Comparison of ENCODE assay signal across 19 cellular contexts in genomic region chr19:41910240-41910991, GRCh38. TPM values are rescaled to one million over a fixed set of nuclear protein-coding genes. Genes with fewer than 3 reads are reported as not detected.
DNase-seq lines count a peak whose midpoint lies in the region; ATAC-seq, FAIRE-seq and TF ChIP-seq lines count a peak whose summit lies in the region.
"Had no signal": no experiment of that assay in that cellular context is flagged by ENCODE, and none has a peak within 500 bp of the region (broad histone marks: within the 10 kb centered on the region; RNA-seq: fewer than 3 reads in every experiment).

No MANE protein-coding gene starts in this region.

- TF ChIP-seq EP300 in A549 (IDR thresholded peaks at IDR 0.05) (no peak), sigmoid colon (IDR thresholded peaks at IDR 0.05) (no peak)

- H3K36me3 Mint-ChIP-seq in CD4-positive, alpha-beta memory T cell: peaks cover 15 to 19% of the 10 kb centered on the region in 2 donors
- peaks cover 14% of the 10 kb centered on the region for H3K36me3 Mint-ChIP-seq in T-cell
- peaks cover 7% of the 10 kb centered on the region for H3K36me3 Mint-ChIP-seq in Caco-2 (ENCODE audit: insufficient read depth, unreplicated experiment)
- H3K36me3 Mint-ChIP-seq: neural progenitor cell had no signal

- peaks cover 7 to 14% of the 10 kb centered on the region in 2 donors for H3K27me3 Mint-ChIP-seq in CD4-positive, alpha-beta memory T cell
- peaks cover 4 to 15% of the 10 kb centered on the region in 2 donors for H3K27me3 Mint-ChIP-seq in T-cell
- peaks cover 5% of the 10 kb centered on the region for H3K27me3 Mint-ChIP-seq in Caco-2 (ENCODE audit: insufficient read depth, unreplicated experiment)

- no peaks in the 10 kb centered on the region for H4K20me1 ChIP-seq in endothelial cell of umbilical vein (replicated peaks; ENCODE audit: control insufficient read depth, extremely low read depth, insufficient read depth, low read length)

- peak; percentile 63 for FAIRE-seq in A549 (lab: Jason Lieb, UNC)
- no peak for FAIRE-seq in endothelial cell of umbilical vein (lab: Jason Lieb, UNC)
- FAIRE-seq: colon had no signal

- no peaks in the 10 kb centered on the region for H3K79me2 ChIP-seq in endothelial cell of umbilical vein (ENCODE audit: control insufficient read depth, insufficient read depth, low read length)

- POLR2A ChIA-PET in A549 (lab: Yijun Ruan, JAX) (no interaction called here), T-cell (lab: Charles Lee) (no interaction called here), endothelial cell of umbilical vein (lab: Charles Lee) (interaction anchor here (0.6 kb wide), 1 partner anchor 11 kb away, joined by 7 read pairs; no protein-coding TSS in a partner anchor), Caco-2 (lab: Charles Lee) (no interaction called here)
- POLR2A ChIA-PET in CD4-positive, alpha-beta memory T cell (lab: Charles Lee; ENCODE audit: partially characterized antibody): interaction anchor here (1.0 to 19.1 kb wide), 10 partner anchors 9 to 51 kb away, joined by 3 to 349 read pairs (median 22); partner anchors contain the start of genes ARHGEF1, CD79A, ERFL and RPS19

- CTCF ChIA-PET in A549 (lab: Yijun Ruan, JAX) (interaction anchor here (0.7 to 4.8 kb wide), 11 partner anchors 9 to 125 kb away, joined by 3 to 28 read pairs (median 3); partner anchors contain the start of gene RABAC1), T-cell (lab: Charles Lee) (no interaction called here), endothelial cell of umbilical vein (lab: Charles Lee) (interaction anchor here (0.6 kb wide), 1 partner anchor 28 kb away, joined by 5 read pairs; no protein-coding TSS in a partner anchor), Caco-2 (lab: Charles Lee) (no interaction called here)
- CTCF ChIA-PET in CD4-positive, alpha-beta memory T cell (lab: Charles Lee; ENCODE audit: partially characterized antibody): interaction anchor here (1.5 kb wide), 1 partner anchor 37 kb away, joined by 4 read pairs; no protein-coding TSS in a partner anchor

- BruUV-seq in endothelial cell of umbilical vein (replicated peaks; lab: Mats Ljungman, UMichigan) (no TSS peak), Caco-2 (replicated peaks; lab: Mats Ljungman, UMichigan) (no TSS peak)

- H3K4me3 Mint-ChIP-seq in CD4-positive, alpha-beta memory T cell: peak overlapping the region in 2 of 8 donors; percentile 9 to 50
- no peak overlapping the region for H3K4me3 Mint-ChIP-seq in T-cell
- no peak overlapping the region for H3K4me3 Mint-ChIP-seq in Caco-2 (ENCODE audit: unreplicated experiment)
- H3K4me3 Mint-ChIP-seq: activated B cell treated with CpG ODN at 0.5 μM for 24 hours, neural progenitor cell had no signal

- H3K27me3 ChIP-seq in CD4-positive, alpha-beta memory T cell (ENCODE audit: insufficient read depth, low read length): peaks cover 14% of the 10 kb centered on the region
- H3K27me3 ChIP-seq in endothelial cell of umbilical vein (ENCODE audit: control insufficient read depth in 2 of 2, insufficient read depth in 2 of 2, low read length in 2 of 2) (peaks cover 33 to 41% of the 10 kb centered on the region in 2 experiments), Caco-2 (replicated peaks; ENCODE audit: control insufficient read depth, insufficient read depth, low read length) (no peaks in the 10 kb centered on the region; the same call in 1 of the 2 replicates), H7 (ENCODE audit: control insufficient read depth, insufficient read depth, low read length) (peaks cover 62% of the 10 kb centered on the region), sigmoid colon (peaks cover 26 to 44% (median 34%) of the 10 kb centered on the region in 3 donors)

- dilution Hi-C loops in endothelial cell of umbilical vein (cut with MboI; ENCODE audit: extremely low pct_ligation_motif_present, low sequenced_read_pairs): no loop called here

- H2AFZ ChIP-seq in endothelial cell of umbilical vein (ENCODE audit: low read depth, low read length): no peak overlapping the region
- H2AFZ ChIP-seq: neural progenitor cell had no signal

- peaks cover 0 to 2% (median 0%) of the 10 kb centered on the region in 8 donors for H3K9me3 Mint-ChIP-seq in CD4-positive, alpha-beta memory T cell
- no peaks in the 10 kb centered on the region for H3K9me3 Mint-ChIP-seq in T-cell
- no peaks in the 10 kb centered on the region for H3K9me3 Mint-ChIP-seq in Caco-2 (ENCODE audit: unreplicated experiment)
- H3K9me3 Mint-ChIP-seq: activated B cell treated with CpG ODN at 0.5 μM for 24 hours, neural progenitor cell had no signal

- H3K4me1 ChIP-seq in A549: peaks cover 35% of the 10 kb centered on the region
- peaks cover 38% of the 10 kb centered on the region for H3K4me1 ChIP-seq in CD4-positive, alpha-beta memory T cell (ENCODE audit: insufficient read depth, low read length)
- H3K4me1 ChIP-seq in endothelial cell of umbilical vein (ENCODE audit: control insufficient read depth, extremely low read depth, insufficient read depth, low read length): no peaks in the 10 kb centered on the region
- H3K4me1 ChIP-seq in Caco-2: peaks cover 5% of the 10 kb centered on the region
- H3K4me1 ChIP-seq in sigmoid colon: peaks cover 0 to 13% (median 6%) of the 10 kb centered on the region in 4 donors

- TF ChIP-seq CTCF in A549 (IDR thresholded peaks at IDR 0.05) (no peak), endothelial cell of umbilical vein (IDR thresholded peaks at IDR 0.05; ENCODE audit: extremely low read depth in 1 of 2, insufficient read depth in 1 of 2, low read depth in 1 of 2, low read length in 2 of 2) (no peak), Caco-2 (IDR thresholded peaks at IDR 0.05; ENCODE audit: insufficient read depth in 1 of 2, low read depth in 1 of 2, low read length in 1 of 2, severe bottlenecking in 1 of 2, unreplicated experiment in 1 of 2) (no peak), sigmoid colon (IDR thresholded peaks at IDR 0.05) (no peak)

- peaks cover 16% of the 10 kb centered on the region for H3K36me3 ChIP-seq in CD4-positive, alpha-beta memory T cell (ENCODE audit: insufficient read depth, low read length)
- H3K36me3 ChIP-seq in endothelial cell of umbilical vein (ENCODE audit: control insufficient read depth in 2 of 2, extremely low read depth in 1 of 2, insufficient read depth in 2 of 2, low read length in 2 of 2) (peaks cover 0 to 13% of the 10 kb centered on the region in 2 experiments), Caco-2 (ENCODE audit: control insufficient read depth, insufficient read depth, low read length) (peaks cover 3% of the 10 kb centered on the region; the same call in 1 of the 2 replicates), H7 (replicated peaks; ENCODE audit: control insufficient read depth, insufficient read depth, low read length) (peaks cover under 1% of the 10 kb centered on the region; the same call in 1 of the 2 replicates), sigmoid colon (peaks cover 0 to 21% (median 6%) of the 10 kb centered on the region in 4 donors)
- H3K36me3 ChIP-seq: neural progenitor cell had no signal

- H3K4me3 ChIP-seq in A549 (no peak overlapping the region), endothelial cell of umbilical vein (replicated peaks in 1 of 3; ENCODE audit: insufficient read depth in 1 of 3, low read depth in 1 of 3, low read length in 3 of 3) (no peak overlapping the region), Caco-2 (ENCODE audit: low read depth, low read length) (no peak overlapping the region), H7 (ENCODE audit: insufficient read depth, low read depth, low read length) (no peak overlapping the region), sigmoid colon (no peak overlapping the region)
- H3K4me3 ChIP-seq in CD4-positive, alpha-beta memory T cell (ENCODE audit: low read length in 2 of 2): no peak overlapping the region
- H3K4me3 ChIP-seq: BLaER1, lung, neural progenitor cell, suprapubic skin had no signal

- H3K4me2 ChIP-seq in A549 (no peak overlapping the region), endothelial cell of umbilical vein (ENCODE audit: insufficient read depth, low read length) (no peak overlapping the region)
- H3K4me2 ChIP-seq: neural progenitor cell had no signal

- peak overlapping the region in 6 of 7 donors; percentile 20 to 78 (median 60) for H3K27ac Mint-ChIP-seq in CD4-positive, alpha-beta memory T cell
- peak overlapping the region; percentile 36 to 82 for H3K27ac Mint-ChIP-seq in T-cell
- no peak overlapping the region for H3K27ac Mint-ChIP-seq in Caco-2 (ENCODE audit: unreplicated experiment)
- H3K27ac Mint-ChIP-seq: activated B cell treated with CpG ODN at 0.5 μM for 24 hours, neural progenitor cell had no signal

- no peaks in the 10 kb centered on the region for H3K9me1 ChIP-seq in endothelial cell of umbilical vein (replicated peaks; ENCODE audit: control insufficient read depth, extremely low read depth, insufficient read depth, low read length)

- TF ChIP-seq POLR2A in A549 (IDR thresholded peaks at IDR 0.05; ENCODE audit: low read length) (no peak), endothelial cell of umbilical vein (IDR thresholded peaks at IDR 0.05; ENCODE audit: low read depth, low read length) (no peak), sigmoid colon (IDR thresholded peaks at IDR 0.05) (no peak)

- intact Hi-C loops in CD4-positive, alpha-beta memory T cell (cut with micrococcal nuclease): loop anchor here (5.0 kb wide), 1 partner anchor 37 kb away; no protein-coding TSS in a partner anchor
- intact Hi-C loops in endothelial cell of umbilical vein (cut with micrococcal nuclease) (no loop called here), Caco-2 (cut with micrococcal nuclease; ENCODE audit: unreplicated experiment) (no loop called here), sigmoid colon (cut with DNase I) (no loop called here)

- H3K4me1 Mint-ChIP-seq in CD4-positive, alpha-beta memory T cell: peaks cover 33 to 67% (median 35%) of the 10 kb centered on the region in 4 donors
- H3K4me1 Mint-ChIP-seq in T-cell (peaks cover 50 to 66% (median 56%) of the 10 kb centered on the region in 3 donors), Caco-2 (ENCODE audit: low read depth, unreplicated experiment) (peaks cover 14% of the 10 kb centered on the region)

- 77% methylated on average over 12 of the region's 12 CpGs for WGBS in A549 (ENCODE audit: missing lambda C conversion rate)
- 62 to 74% methylated on average over 12 of the region's 12 CpGs for WGBS in sigmoid colon, 2 donors

- ATAC-seq in A549 (peak in 1 of 2 experiments; percentile 0; a peak in 2 of 6 replicates), T-cell (replicated peaks in 1 of 4) (peak; percentile 5 to 11 (median 8))

- H3K27ac ChIP-seq in A549 (no peak overlapping the region), endothelial cell of umbilical vein (ENCODE audit: insufficient read depth, low read depth, low read length) (no peak overlapping the region), sigmoid colon (no peak overlapping the region)
- H3K27ac ChIP-seq in CD4-positive, alpha-beta memory T cell (ENCODE audit: low read depth, low read length): no peak overlapping the region
- H3K27ac ChIP-seq: BLaER1, neural progenitor cell, suprapubic skin had no signal

- no peak overlapping the region for H3K9ac ChIP-seq in endothelial cell of umbilical vein (replicated peaks; ENCODE audit: extremely low read depth, insufficient read depth, low read length)
- H3K9ac ChIP-seq: BLaER1, neural progenitor cell had no signal

- DNase-seq in A549 (ENCODE audit: low read depth in 1 of 2, low spot score in 1 of 2) (no peak), T-cell (no peak), endothelial cell of umbilical vein (ENCODE audit: low read depth, low spot score) (no peak), Caco-2 (no peak), middle frontal gyrus (ENCODE audit: extremely low spot score, low spot score) (no peak), H7 (no peak), sigmoid colon (no peak)
- peak in 2 of 5 donors; percentile 22 to 23 for DNase-seq in CD4-positive, alpha-beta memory T cell
- DNase-seq: activated B cell treated with CpG ODN at 0.5 μM for 24 hours, GOT3, NCI-H1930 had no signal

- TF ChIP-seq RAD21 in A549 (conservative IDR thresholded peaks at IDR 0.05 in 1 of 2, IDR thresholded peaks at IDR 0.05 in 1 of 2): no peak

- H3K9me3 ChIP-seq in A549 (no peaks in the 10 kb centered on the region), endothelial cell of umbilical vein (replicated peaks; ENCODE audit: control insufficient read depth, insufficient read depth, low read length) (no peaks in the 10 kb centered on the region), Caco-2 (no peaks in the 10 kb centered on the region), sigmoid colon (no peaks in the 10 kb centered on the region)
- no peaks in the 10 kb centered on the region for H3K9me3 ChIP-seq in CD4-positive, alpha-beta memory T cell (ENCODE audit: control insufficient read depth in 1 of 2, low read length in 2 of 2)
- H3K9me3 ChIP-seq: BLaER1, suprapubic skin had no signal

RNA-seq across cellular contexts. Expression of gene ERFL, which starts 17.8 kb away (rescaled TPM):
- polyA plus RNA-seq in A549 (2011; rRNA removed) (0.19 and 0.21 TPM in 2 replicates), A549 (2017; fragmentation: RNase III; extraction: RNeasy Plus Mini Kit Qiagen cat#74134 plus additional on column Dnase treatment) (0.10 to 0.20 TPM (median 0.15 TPM) in 3 replicates), endothelial cell of umbilical vein (not detected in 2 replicates), sigmoid colon (1 to 10 TPM in 1 of 3 donors, not detected in 2; 1.3 TPM)
- polyA plus RNA-seq in A549 (2012; cell fraction: cytosol; rRNA removed): 0.07 and 0.08 TPM in 2 replicates
- polyA plus RNA-seq in A549 (2012; cell fraction: nucleus; rRNA removed): 0.50 and 0.82 TPM in 2 replicates
- 0.17 TPM in 1 of 2 replicates, not detected in the other for polyA minus RNA-seq in A549 (2011; rRNA and poly(A)+ RNA removed)
- total RNA-seq in CD4-positive, alpha-beta memory T cell: 1 to 10 TPM; 6.6 to 9.2 TPM
- under 1 TPM in 1 of 2 donors, not detected in 1; 0.11 TPM for polyA plus RNA-seq in CD4-positive, alpha-beta memory T cell
- total RNA-seq in T-cell (1 to 10 TPM; 5.9 to 8.5 (median 6.3) TPM), endothelial cell of umbilical vein (not detected in 2 replicates), Caco-2 (2022) (0.23 and 0.49 TPM in 2 replicates), sigmoid colon (not detected)
- polyA plus RNA-seq in endothelial cell of umbilical vein (2011; cell fraction: cytosol; rRNA removed): 0.06 TPM in 1 of 2 replicates, not detected in the other
- 0.06 and 0.07 TPM in 2 replicates for polyA plus RNA-seq in endothelial cell of umbilical vein (2011; cell fraction: nucleus; rRNA removed)
- 0.08 and 0.12 TPM in 2 replicates for polyA plus RNA-seq in endothelial cell of umbilical vein (2012)
- not detected in 2 replicates for polyA minus RNA-seq in endothelial cell of umbilical vein
- not detected for polyA minus RNA-seq in endothelial cell of umbilical vein (2011; cell fraction: cytosol; rRNA and poly(A)+ RNA removed)
- polyA minus RNA-seq in endothelial cell of umbilical vein (2011; cell fraction: nucleus; rRNA and poly(A)+ RNA removed): not detected in 2 replicates
- total RNA-seq in H7 (2014; rRNA removed; shearing (Covaris generic)): 0.15 TPM in 1 of 2 replicates, not detected in the other
- total RNA-seq: epithelial cell of proximal tubule, glomerular endothelial cell, renal cortical epithelial cell had no signal

RNA-seq across cellular contexts. Expression of gene ARHGEF1, which starts 27.4 kb away (rescaled TPM):
- polyA plus RNA-seq in A549 (2011; rRNA removed) (34.5 and 38.0 TPM in 2 replicates), A549 (2017; fragmentation: RNase III; extraction: RNeasy Plus Mini Kit Qiagen cat#74134 plus additional on column Dnase treatment) (71.5 to 92.9 TPM (median 84.2 TPM) in 3 replicates), endothelial cell of umbilical vein (60.6 and 65.4 TPM in 2 replicates), sigmoid colon (100 to 1,000 TPM in 1 of 3 donors, 10 to 100 TPM in 2; 30.5 to 151 (median 45.0) TPM)
- 113 and 132 TPM in 2 replicates for polyA plus RNA-seq in A549 (2012; cell fraction: cytosol; rRNA removed)
- polyA plus RNA-seq in A549 (2012; cell fraction: nucleus; rRNA removed): 335 and 389 TPM in 2 replicates
- polyA minus RNA-seq in A549 (2011; rRNA and poly(A)+ RNA removed): 33.2 and 39.9 TPM in 2 replicates
- total RNA-seq in CD4-positive, alpha-beta memory T cell: 100 to 1,000 TPM; 956 to 992 TPM
- polyA plus RNA-seq in CD4-positive, alpha-beta memory T cell: 100 to 1,000 TPM; 140 to 325 TPM
- total RNA-seq in T-cell (1,000 to 10,000 TPM; 1,130 to 1,360 (median 1,288) TPM), endothelial cell of umbilical vein (119 and 123 TPM in 2 replicates), Caco-2 (2022) (60.2 and 63.5 TPM in 2 replicates), sigmoid colon (10 to 100 TPM; 31.8 to 65.4 (median 34.8) TPM)
- polyA plus RNA-seq in endothelial cell of umbilical vein (2011; cell fraction: cytosol; rRNA removed): 48.1 and 53.1 TPM in 2 replicates
- polyA plus RNA-seq in endothelial cell of umbilical vein (2011; cell fraction: nucleus; rRNA removed): 199 and 230 TPM in 2 replicates
- polyA plus RNA-seq in endothelial cell of umbilical vein (2012): 52.7 and 60.1 TPM in 2 replicates
- polyA minus RNA-seq in endothelial cell of umbilical vein: 35.6 and 35.7 TPM in 2 replicates
- polyA minus RNA-seq in endothelial cell of umbilical vein (2011; cell fraction: cytosol; rRNA and poly(A)+ RNA removed): 32.3 TPM
- 56.9 and 71.1 TPM in 2 replicates for polyA minus RNA-seq in endothelial cell of umbilical vein (2011; cell fraction: nucleus; rRNA and poly(A)+ RNA removed)
- total RNA-seq in H7 (2014; rRNA removed; shearing (Covaris generic)): 34.3 and 40.7 TPM in 2 replicates

RNA-seq across cellular contexts. Expression of gene CD79A, which starts 33.3 kb away (rescaled TPM):
- polyA plus RNA-seq in A549 (2011; rRNA removed) (0.52 and 0.57 TPM in 2 replicates), A549 (2017; fragmentation: RNase III; extraction: RNeasy Plus Mini Kit Qiagen cat#74134 plus additional on column Dnase treatment) (0.29 to 0.54 TPM (median 0.29 TPM) in 3 replicates), endothelial cell of umbilical vein (0.32 TPM in 2 replicates), sigmoid colon (100 to 1,000 TPM in 1 of 3 donors, 1 to 10 TPM in 2; 1.8 to 169 (median 3.6) TPM)
- polyA plus RNA-seq in A549 (2012; cell fraction: cytosol; rRNA removed): 0.53 and 0.65 TPM in 2 replicates
- polyA plus RNA-seq in A549 (2012; cell fraction: nucleus; rRNA removed): 0.67 and 0.77 TPM in 2 replicates
- 0.41 and 0.58 TPM in 2 replicates for polyA minus RNA-seq in A549 (2011; rRNA and poly(A)+ RNA removed)
- total RNA-seq in CD4-positive, alpha-beta memory T cell: 1 to 10 TPM in 1 of 2 experiments, under 1 TPM in 1; 0.93 to 1.3 TPM
- 10 to 100 TPM in 1 of 2 donors, 1 to 10 TPM in 1; 5.1 to 29.7 TPM for polyA plus RNA-seq in CD4-positive, alpha-beta memory T cell
- total RNA-seq in T-cell (10 to 100 TPM; 15.9 to 51.1 (median 19.0) TPM), endothelial cell of umbilical vein (0.35 TPM in 1 of 2 replicates, not detected in the other), Caco-2 (2022) (0.82 TPM in 1 of 2 replicates, not detected in the other), sigmoid colon (not detected)
- 0.14 and 0.18 TPM in 2 replicates for polyA plus RNA-seq in endothelial cell of umbilical vein (2011; cell fraction: cytosol; rRNA removed)
- 0.28 TPM in 1 of 2 replicates, not detected in the other for polyA plus RNA-seq in endothelial cell of umbilical vein (2011; cell fraction: nucleus; rRNA removed)
- polyA plus RNA-seq in endothelial cell of umbilical vein (2012): 0.42 TPM in 1 of 2 replicates, not detected in the other
- polyA minus RNA-seq in endothelial cell of umbilical vein: 0.19 and 0.63 TPM in 2 replicates
- not detected for polyA minus RNA-seq in endothelial cell of umbilical vein (2011; cell fraction: cytosol; rRNA and poly(A)+ RNA removed)
- polyA minus RNA-seq in endothelial cell of umbilical vein (2011; cell fraction: nucleus; rRNA and poly(A)+ RNA removed): not detected in 2 replicates
- 0.55 TPM in 1 of 2 replicates, not detected in the other for total RNA-seq in H7 (2014; rRNA removed; shearing (Covaris generic))
- total RNA-seq: epithelial cell of proximal tubule had no signal

RNA-seq across cellular contexts. Expression of gene RABAC1, which starts 48.7 kb away (rescaled TPM):
- polyA plus RNA-seq in A549 (2011; rRNA removed) (117 and 137 TPM in 2 replicates), A549 (2017; fragmentation: RNase III; extraction: RNeasy Plus Mini Kit Qiagen cat#74134 plus additional on column Dnase treatment) (199 to 247 TPM (median 246 TPM) in 3 replicates), endothelial cell of umbilical vein (591 and 769 TPM in 2 replicates), sigmoid colon (100 to 1,000 TPM; 139 to 236 (median 170) TPM)
- polyA plus RNA-seq in A549 (2012; cell fraction: cytosol; rRNA removed): 315 and 361 TPM in 2 replicates
- 405 and 426 TPM in 2 replicates for polyA plus RNA-seq in A549 (2012; cell fraction: nucleus; rRNA removed)
- 73.2 and 77.6 TPM in 2 replicates for polyA minus RNA-seq in A549 (2011; rRNA and poly(A)+ RNA removed)
- 100 to 1,000 TPM in 1 of 2 experiments, 10 to 100 TPM in 1; 97.4 to 100 TPM for total RNA-seq in CD4-positive, alpha-beta memory T cell
- polyA plus RNA-seq in CD4-positive, alpha-beta memory T cell: 100 to 1,000 TPM; 198 to 256 TPM
- total RNA-seq in T-cell (100 to 1,000 TPM in 4 of 5 donors, 10 to 100 TPM in 1; 67.0 to 143 (median 131) TPM), endothelial cell of umbilical vein (178 and 181 TPM in 2 replicates), Caco-2 (2022) (64.4 and 70.7 TPM in 2 replicates), sigmoid colon (100 to 1,000 TPM; 128 to 255 (median 180) TPM)
- polyA plus RNA-seq in endothelial cell of umbilical vein (2011; cell fraction: cytosol; rRNA removed): 219 and 279 TPM in 2 replicates
- 126 and 143 TPM in 2 replicates for polyA plus RNA-seq in endothelial cell of umbilical vein (2011; cell fraction: nucleus; rRNA removed)
- 137 and 242 TPM in 2 replicates for polyA plus RNA-seq in endothelial cell of umbilical vein (2012)
- polyA minus RNA-seq in endothelial cell of umbilical vein: 129 and 148 TPM in 2 replicates
- polyA minus RNA-seq in endothelial cell of umbilical vein (2011; cell fraction: cytosol; rRNA and poly(A)+ RNA removed): 23.4 TPM
- 36.3 and 43.2 TPM in 2 replicates for polyA minus RNA-seq in endothelial cell of umbilical vein (2011; cell fraction: nucleus; rRNA and poly(A)+ RNA removed)
- 140 and 163 TPM in 2 replicates for total RNA-seq in H7 (2014; rRNA removed; shearing (Covaris generic))

RNA-seq across cellular contexts. Expression of gene RPS19, which starts 50.4 kb away (rescaled TPM):
- polyA plus RNA-seq in A549 (2011; rRNA removed): 2,749 and 3,564 TPM in 2 replicates
- polyA plus RNA-seq in A549 (2012; cell fraction: cytosol; rRNA removed): 3,114 and 3,796 TPM in 2 replicates
- 3,748 and 4,898 TPM in 2 replicates for polyA plus RNA-seq in A549 (2012; cell fraction: nucleus; rRNA removed)
- 7,778 to 7,989 TPM (median 7,924 TPM) in 3 replicates for polyA plus RNA-seq in A549 (2017; fragmentation: RNase III; extraction: RNeasy Plus Mini Kit Qiagen cat#74134 plus additional on column Dnase treatment)
- polyA minus RNA-seq in A549 (2011; rRNA and poly(A)+ RNA removed): 2,997 and 3,081 TPM in 2 replicates
- total RNA-seq in CD4-positive, alpha-beta memory T cell: 1,000 to 10,000 TPM; 3,807 to 4,015 TPM
- polyA plus RNA-seq in CD4-positive, alpha-beta memory T cell: 1,000 to 10,000 TPM; 4,853 to 7,200 TPM
- total RNA-seq in T-cell: 1,000 to 10,000 TPM; 3,043 to 4,286 (median 3,822) TPM
- total RNA-seq in endothelial cell of umbilical vein: 2,195 and 2,234 TPM in 2 replicates
- polyA plus RNA-seq in endothelial cell of umbilical vein: 4,353 and 5,883 TPM in 2 replicates
- 5,243 and 5,733 TPM in 2 replicates for polyA plus RNA-seq in endothelial cell of umbilical vein (2011; cell fraction: cytosol; rRNA removed)
- 1,376 and 1,515 TPM in 2 replicates for polyA plus RNA-seq in endothelial cell of umbilical vein (2011; cell fraction: nucleus; rRNA removed)
- 2,331 and 5,825 TPM in 2 replicates for polyA plus RNA-seq in endothelial cell of umbilical vein (2012)
- 550 and 596 TPM in 2 replicates for polyA minus RNA-seq in endothelial cell of umbilical vein
- polyA minus RNA-seq in endothelial cell of umbilical vein (2011; cell fraction: cytosol; rRNA and poly(A)+ RNA removed): 1,088 TPM
- 151 and 202 TPM in 2 replicates for polyA minus RNA-seq in endothelial cell of umbilical vein (2011; cell fraction: nucleus; rRNA and poly(A)+ RNA removed)
- total RNA-seq in Caco-2 (2022): 3,297 and 3,418 TPM in 2 replicates
- total RNA-seq in H7 (2014; rRNA removed; shearing (Covaris generic)): 2,022 and 3,019 TPM in 2 replicates
- 1,000 to 10,000 TPM in 2 of 4 donors, 100 to 1,000 TPM in 2; 738 to 1,695 (median 1,093) TPM for total RNA-seq in sigmoid colon
- 1,000 to 10,000 TPM; 2,128 to 3,435 (median 2,711) TPM for polyA plus RNA-seq in sigmoid colon

Comparison
In these comparisons a context has a peak if more than half of its experiments do, and no peak if none do; other contexts are left out.
1. CTCF ChIA-PET loops: an anchor here in A549 (0.7 to 4.8 kb wide), CD4-positive, alpha-beta memory T cell (1.5 kb wide) and endothelial cell of umbilical vein (0.6 kb wide); none called in T-cell and Caco-2.
2. POLR2A ChIA-PET loops: an anchor here in CD4-positive, alpha-beta memory T cell (1.0 to 19.1 kb wide) and endothelial cell of umbilical vein (0.6 kb wide); none called in A549, T-cell and Caco-2.